ENCODE assay signal across 18 cellular contexts in the genomic region with DNA sequence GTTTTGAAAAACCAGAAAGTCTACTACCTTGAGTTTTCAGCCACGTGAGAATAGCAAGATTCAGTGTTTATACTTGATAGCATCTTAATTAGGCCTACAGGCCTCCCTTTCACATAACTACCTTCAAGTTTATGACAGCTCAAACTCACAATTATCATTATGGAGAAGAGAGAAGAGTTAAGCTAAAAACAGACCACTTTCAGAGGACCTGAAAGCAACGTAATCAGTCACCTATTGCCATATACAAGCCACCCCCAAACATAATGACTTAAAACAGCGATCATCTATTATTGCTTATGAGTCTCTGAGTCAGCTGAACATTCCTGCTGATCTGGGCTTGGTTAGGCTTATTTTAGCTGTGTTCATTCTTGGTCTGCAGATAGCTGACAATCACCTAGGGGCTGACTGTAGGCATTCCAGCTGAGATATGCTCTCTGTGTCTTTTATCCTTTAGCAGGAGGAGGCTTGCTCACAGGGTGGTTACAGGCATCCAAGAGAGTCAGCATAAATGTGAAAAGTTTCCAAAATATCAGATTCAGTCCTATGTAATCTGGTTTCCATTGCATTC.
A peak's percentile ranks its signal among the peaks of the same experiment; 100 is the strongest.
DNase-seq lines count a peak whose midpoint lies in the region; ATAC-seq, FAIRE-seq and TF ChIP-seq lines count a peak whose summit lies in the region.
"Had no signal": no experiment of that assay in that cellular context is flagged by ENCODE, and none has a peak within 500 bp of the region (broad histone marks: within the 10 kb centered on the region; RNA-seq: fewer than 3 reads in every experiment).

No MANE protein-coding gene starts in this region.

- no peak overlapping the region for H2AFZ ChIP-seq in keratinocyte (ENCODE audit: control insufficient read depth, low read length)

- DNase-seq in RWPE1 (ENCODE audit: low spot score) = peak; percentile 5
- no peak for DNase-seq in keratinocyte (ENCODE audit: low read depth, low spot score)
- DNase-seq in HUDEP-2 (lab: John Stamatoyannopoulos, UW; ENCODE audit: unreplicated experiment in 76 of 76) = no peak
- no peak for DNase-seq in NCI-H1092 (lab: John Stamatoyannopoulos, UW)
- DNase-seq in AG20443 (ENCODE audit: low spot score) = no peak
- DNase-seq: DMS79, HFFc6, NCI-H1105 treated with DMSO at 0.1 percent for 48 hours, NCI-H1694 treated with DMSO at 0.1 percent for 48 hours, NCI-H2107, NCI-H510A treated with DMSO at 0.1 percent for 48 hours, NCI-H774 had no signal

- no peak overlapping the region for H3K4me3 ChIP-seq in keratinocyte (ENCODE audit: control insufficient read depth in 2 of 3, extremely low read depth in 1 of 3, insufficient read depth in 2 of 3, low read depth in 1 of 3, low read length in 3 of 3)

- CTCF ChIA-PET in RWPE1 (lab: Yijun Ruan, JAX) = interaction anchor here (0.6 kb wide), 1 partner anchor 33 kb away, joined by 3 read pairs; no protein-coding TSS in a partner anchor

- no peaks in the 10 kb centered on the region for H3K9me1 ChIP-seq in keratinocyte (ENCODE audit: control insufficient read depth, extremely low read depth, insufficient read depth, low read length)

- H3K36me3 ChIP-seq in keratinocyte (ENCODE audit: control insufficient read depth in 2 of 2, extremely low read depth in 1 of 2, insufficient read depth in 2 of 2, low read length in 2 of 2) = no peaks in the 10 kb centered on the region

- H3K79me2 ChIP-seq in keratinocyte (ENCODE audit: control insufficient read depth, insufficient read depth, low read length) = no peaks in the 10 kb centered on the region

- H3K9ac ChIP-seq in keratinocyte (ENCODE audit: control insufficient read depth, extremely low read depth, insufficient read depth, low read length) = no peak overlapping the region

- no peaks in the 10 kb centered on the region for H3K27me3 ChIP-seq in keratinocyte (ENCODE audit: control insufficient read depth, extremely low read depth, insufficient read depth, low read length)

- no peaks in the 10 kb centered on the region for H3K9me3 ChIP-seq in keratinocyte (ENCODE audit: control insufficient read depth, low read depth, low read length)

- H3K4me2 ChIP-seq in keratinocyte (ENCODE audit: control insufficient read depth, extremely low read depth, insufficient read depth, low read depth, low read length) = peak overlapping the region; percentile 17

- peak; percentile 53 for FAIRE-seq in keratinocyte (lab: Jason Lieb, UNC)
- FAIRE-seq: GM19239, H54 had no signal

- H4K20me1 ChIP-seq in keratinocyte (ENCODE audit: control insufficient read depth, extremely low read depth, insufficient read depth, low read length) = no peaks in the 10 kb centered on the region

- H3K27ac ChIP-seq in RWPE1 (no peak overlapping the region), keratinocyte (ENCODE audit: control insufficient read depth, insufficient read depth, low read length) (no peak overlapping the region)
- H3K27ac ChIP-seq: 22Rv1 had no signal

- ATAC-seq in GM18511 (IDR thresholded peaks at IDR 0.05; ENCODE audit: unreplicated experiment) (peak; percentile 77), HG03095 (IDR thresholded peaks at IDR 0.05; ENCODE audit: unreplicated experiment) (peak; percentile 52), HG03039 (IDR thresholded peaks at IDR 0.05; ENCODE audit: unreplicated experiment) (no peak)

- POLR2A ChIA-PET in RWPE1 (lab: Yijun Ruan, JAX; ENCODE audit: low non-redundant PET) = no interaction called here

- TF ChIP-seq CTCF in RWPE1 (conservative IDR thresholded peaks at IDR 0.05; ENCODE audit: low read depth) (no peak), keratinocyte (optimal IDR thresholded peaks at IDR 0.05 in 1 of 3, IDR thresholded peaks at IDR 0.05 in 1 of 3, conservative IDR thresholded peaks at IDR 0.05 in 1 of 3; ENCODE audit: extremely low read depth in 1 of 3, insufficient read depth in 2 of 3, low read length in 3 of 3) (no peak)

- H3K4me1 ChIP-seq in keratinocyte (ENCODE audit: control insufficient read depth, extremely low read depth, insufficient read depth, low read length) = peaks cover 13% of the 10 kb centered on the region

- dilution Hi-C loops in keratinocyte (cut with MboI; ENCODE audit: extremely low pct_ligation_motif_present, low sequenced_read_pairs) = no loop called here
